In genomic region chr2:118729760-118730159, GRCh38 we compare ENCODE assay signal across 34 cellular contexts.
"Had no signal": no experiment of that assay in that cellular context is flagged by ENCODE, and none has a peak within 500 bp of the region (broad histone marks: within the 10 kb centered on the region; RNA-seq: fewer than 3 reads in every experiment).

No MANE protein-coding gene starts in this region.

- H3K27ac ChIP-seq: brain microvascular endothelial cell, SJCRH30, SK-N-MC, WERI-Rb-1 had no signal

- DNase-seq: activated CD4-positive, alpha-beta T cell treated with anti-CD3 and anti-CD28 coated beads for 1 hour; activated CD4-positive, alpha-beta T cell treated with anti-CD3 and anti-CD28 coated beads, Interleukin-2, amount 10 ng/mL, durations not matched to agents 24 days and 14 days; activated CD4-positive, alpha-beta T cell treated with anti-CD3 and anti-CD28 coated beads, Interleukin-2, amount 50 U/mL, for 4 hours; activated CD4-positive, CD25-positive, alpha-beta regulatory T cell; activated CD8-positive, alpha-beta T cell treated with anti-CD3 and anti-CD28 coated beads for 36 hours; activated effector memory CD4-positive, alpha-beta T cell treated with anti-CD3 and anti-CD28 coated beads, Interleukin-2, amount 50 U/mL, for 16 hours; activated naive CD4-positive, alpha-beta T cell; activated naive CD4-positive, alpha-beta T cell treated with anti-CD3 and anti-CD28 coated beads, Interleukin-2, amount 50 U/mL, for 16 hours; activated naive CD8-positive, alpha-beta T cell treated with anti-CD3 and anti-CD28 coated beads for 36 hours; activated T-cell treated with anti-CD3 and anti-CD28 coated beads, Interleukin-2, amount 50 U/mL, for 1 hour; activated T-cell treated with anti-CD3 and anti-CD28 coated beads, Interleukin-2, amount 50 U/mL, for 72 hours; amniotic stem cell; aorta; brain microvascular endothelial cell; Karpas-422; MG63; NCI-H1048; NCI-H1105 treated with DMSO at 0.1 percent for 48 hours; NCI-H1436; NCI-H1694; NCI-H1930; NCI-H2081 treated with DMSO at 0.1 percent for 48 hours; NCI-H226; NCI-H446 treated with DMSO at 0.1 percent for 48 hours; NCI-H524; NCI-H69; NCI-H82; SHP77; SJCRH30; T1000; WERI-Rb-1 had no signal

- H3K27me3 ChIP-seq: brain microvascular endothelial cell, MG63, SJCRH30 had no signal

- H3K4me1 ChIP-seq: SJCRH30 had no signal

- H3K4me3 ChIP-seq: MG63, SJCRH30, SK-N-MC had no signal

- ATAC-seq: activated CD8-positive, alpha-beta T cell treated with anti-CD3 and anti-CD28 coated beads for 36 hours; activated T-cell treated with anti-CD3 and anti-CD28 coated beads, Interleukin-2, amount 50 U/mL, for 72 hours; activated T-helper 17 cell treated with anti-CD3 and anti-CD28 coated beads, Interleukin-2, amount 50 U/mL, for 72 hours; Panc1 had no signal

- H3K9me3 ChIP-seq: SJCRH30 had no signal

- H3K36me3 ChIP-seq: brain microvascular endothelial cell, MG63, SJCRH30, WERI-Rb-1 had no signal
